In genomic region chr17:77106874-77107358, GRCh38 we compare ENCODE assay signal across 10 cellular contexts. TPM values are rescaled to one million over a fixed set of nuclear protein-coding genes. Genes with fewer than 3 reads are reported as not detected.
DNase-seq lines count a peak whose midpoint lies in the region; ATAC-seq and TF ChIP-seq lines count a peak whose summit lies in the region.
"Had no signal": no experiment of that assay in that cellular context is flagged by ENCODE, and none has a peak within 500 bp of the region (broad histone marks: within the 10 kb centered on the region; RNA-seq: fewer than 3 reads in every experiment).

No MANE protein-coding gene starts in this region.

- no peak for TF ChIP-seq POLR2A in breast epithelium (IDR thresholded peaks at IDR 0.05)

- H3K27ac ChIP-seq in endodermal cell (ENCODE audit: low read depth, low read length) (no peak overlapping the region), breast epithelium (no peak overlapping the region), SJCRH30 (no peak overlapping the region)

- no peaks in the 10 kb centered on the region for H3K27me3 Mint-ChIP-seq in endodermal cell (ENCODE audit: insufficient read depth)

- 51 to 52% methylated on average over 3 to 8 of the region's 8 CpGs for WGBS in endodermal cell (ENCODE audit: insufficient coverage in 1 of 2, insufficient read length in 1 of 2), 2 experiments

- H3K36me3 ChIP-seq in GM06990 (ENCODE audit: control insufficient read depth, insufficient read depth, low read length), result no peaks in the 10 kb centered on the region
- no peaks in the 10 kb centered on the region for H3K36me3 ChIP-seq in endodermal cell (ENCODE audit: control insufficient read depth, insufficient read depth, low read length)
- no peaks in the 10 kb centered on the region for H3K36me3 ChIP-seq in breast epithelium
- no peaks in the 10 kb centered on the region for H3K36me3 ChIP-seq in SJCRH30
- H3K36me3 ChIP-seq: uterus had no signal

- no peak overlapping the region for H3K27ac Mint-ChIP-seq in endodermal cell

- DNase-seq in GM06990 (ENCODE audit: extremely low read depth, insufficient read length) (peak; percentile 43), NAMALWA (ENCODE audit: low spot score) (peak; percentile 56), endodermal cell (peak; percentile 87), breast epithelium (ENCODE audit: low spot score in 2 of 2) (no peak), SJCRH30 (no peak)
- DNase-seq in activated CD4-positive, alpha-beta T cell treated with anti-CD3 and anti-CD28 coated beads, Interleukin-2, amount 50 U/mL, for 4 hours, result no peak
- DNase-seq: NCI-H524 treated with DMSO at 0.1 percent for 48 hours, uterus had no signal

- ATAC-seq in GM18909 (IDR thresholded peaks at IDR 0.05; ENCODE audit: poor library complexity, unreplicated experiment) (peak; percentile 43), HG03175 (IDR thresholded peaks at IDR 0.05; ENCODE audit: unreplicated experiment) (no peak)

- H3K9ac ChIP-seq in endodermal cell (ENCODE audit: extremely low read depth, low read length, poor library complexity, severe bottlenecking), result no peak overlapping the region

- H3K4me1 ChIP-seq in endodermal cell (ENCODE audit: control insufficient read depth, insufficient read depth, low read length) (no peaks in the 10 kb centered on the region), breast epithelium (no peaks in the 10 kb centered on the region), SJCRH30 (peaks cover 9% of the 10 kb centered on the region; the same call in 1 of the 2 replicates)

- TF ChIP-seq CTCF in GM06990 (IDR thresholded peaks at IDR 0.05; ENCODE audit: insufficient read depth, low read length, poor library complexity, severe bottlenecking) (no peak), endodermal cell (conservative IDR thresholded peaks at IDR 0.05) (peak; percentile 50), breast epithelium (IDR thresholded peaks at IDR 0.05) (no peak)

- H3K4me3 ChIP-seq in GM06990 (replicated peaks; ENCODE audit: low read depth, low read length), result peak overlapping the region; percentile 26
- H3K4me3 ChIP-seq in endodermal cell (ENCODE audit: low read length), result no peak overlapping the region
- no peak overlapping the region for H3K4me3 ChIP-seq in breast epithelium
- H3K4me3 ChIP-seq in SJCRH30, result no peak overlapping the region
- H3K4me3 ChIP-seq: uterus had no signal

- H3K9me3 ChIP-seq in endodermal cell (ENCODE audit: control insufficient read depth, low read length), result no peaks in the 10 kb centered on the region
- H3K9me3 ChIP-seq in breast epithelium, result no peaks in the 10 kb centered on the region
- no peaks in the 10 kb centered on the region for H3K9me3 ChIP-seq in SJCRH30 (replicated peaks)
- H3K9me3 ChIP-seq: uterus had no signal

- H3K27me3 ChIP-seq in GM06990 (replicated peaks; ENCODE audit: control insufficient read depth, insufficient read depth, low read length) (no peaks in the 10 kb centered on the region), endodermal cell (ENCODE audit: control insufficient read depth, insufficient read depth, low read length, poor library complexity, severe bottlenecking) (no peaks in the 10 kb centered on the region), breast epithelium (no peaks in the 10 kb centered on the region), SJCRH30 (no peaks in the 10 kb centered on the region)
- H3K27me3 ChIP-seq: uterus had no signal

- H3K9me3 Mint-ChIP-seq in endodermal cell, result no peaks in the 10 kb centered on the region

- H3K4me3 Mint-ChIP-seq in endodermal cell, result no peak overlapping the region

- H3K36me3 Mint-ChIP-seq in endodermal cell (ENCODE audit: low read depth), result no peaks in the 10 kb centered on the region

- intact Hi-C loops in breast epithelium (cut with DNase I; ENCODE audit: low total_unique reads), result no loop called here

- peaks cover 25% of the 10 kb centered on the region for H3K4me1 Mint-ChIP-seq in endodermal cell

RNA-seq across cellular contexts. Expression of gene SEC14L1, which starts 33.9 kb away (rescaled TPM):
- total RNA-seq in endodermal cell, result 10 to 100 TPM; 77.0 to 87.4 TPM
- 104 TPM for polyA plus RNA-seq in endodermal cell (2013, experiment 1 of 2)
- 90.5 TPM for polyA plus RNA-seq in endodermal cell (2013, experiment 2 of 2)
- 100 to 1,000 TPM in 1 of 3 donors, 10 to 100 TPM in 2; 52.2 to 106 (median 59.6) TPM for total RNA-seq in breast epithelium
- total RNA-seq in SJCRH30 (2014; rRNA removed; shearing (Covaris generic)), result 40.7 and 50.0 TPM in 2 replicates

Comparison
In these comparisons a context has a peak if more than half of its experiments do, and no peak if none do; other contexts are left out.
1. DNase-seq: peak in GM06990 (single experiment), NAMALWA (single experiment) and endodermal cell (single experiment); none in breast epithelium (0 of 2), activated CD4-positive, alpha-beta T cell treated with anti-CD3 and anti-CD28 coated beads, Interleukin-2, amount 50 U/mL, for 4 hours (0 of 2) and SJCRH30 (0 of 2).